24 cellular contexts compared by ENCODE assay signal in genomic region chr1:12574757-12575139, GRCh38.
"Had no signal": no experiment of that assay in that cellular context is flagged by ENCODE, and none has a peak within 500 bp of the region (broad histone marks: within the 10 kb centered on the region; RNA-seq: fewer than 3 reads in every experiment).

No MANE protein-coding gene starts in this region.

- H3K36me3 Mint-ChIP-seq: naive B cell had no signal

- H3K4me1 Mint-ChIP-seq: activated T-helper 17 cell treated with anti-CD3 and anti-CD28 coated beads, Interleukin-2, amount 50 U/mL, for 72 hours; central memory CD8-positive, alpha-beta T cell; naive B cell had no signal

- H3K27ac ChIP-seq: hepatocyte, pancreas, prostate gland, spleen, testis, transverse colon had no signal

- ATAC-seq: activated T-helper 17 cell treated with anti-CD3 and anti-CD28 coated beads, Interleukin-2, amount 50 U/mL, for 72 hours; gastroesophageal sphincter; pancreas had no signal

- DNase-seq: activated CD4-positive, alpha-beta T cell treated with anti-CD3 and anti-CD28 coated beads for 4 hours; activated CD4-positive, alpha-beta T cell treated with anti-CD3 and anti-CD28 coated beads, Interleukin-2, amount 50 U/mL, for 48 hours; activated CD8-positive, alpha-beta memory T cell treated with anti-CD3 and anti-CD28 coated beads, Interleukin-2, amount 50 U/mL, for 48 hours; activated gamma-delta T cell treated with Interleukin-2 at 50 U/mL for 16 hours; activated naive CD4-positive, alpha-beta T cell treated with anti-CD3 and anti-CD28 coated beads, Interleukin-2, amount 50 U/mL, for 16 hours; activated T-cell treated with anti-CD3 and anti-CD28 coated beads, Interleukin-2, amount 50 U/mL, for 24 hours; dermis blood vessel endothelial cell; effector CD4-positive, alpha-beta T cell; islet precursor cell; naive B cell; nephron progenitor cell; spleen; stimulated activated CD4-positive, alpha-beta T cell treated with anti-CD3 and anti-CD28 coated beads, Interleukin-2, amount 100 ng/mL, for 48 hours; stimulated activated naive CD4-positive, alpha-beta T cell treated with Interleukin-2 at 50 U/mL for 16 hours; T-helper 1 cell; testis; transverse colon had no signal

- H3K4me3 ChIP-seq: gastroesophageal sphincter, hepatocyte, pancreas, prostate gland, spleen, testis, transverse colon had no signal

- H3K27me3 ChIP-seq: gastroesophageal sphincter, hepatocyte, pancreas, spleen, testis, transverse colon had no signal

- H3K4me3 Mint-ChIP-seq: activated T-cell treated with anti-CD3 and anti-CD28 coated beads, Interleukin-2, amount 50 U/mL, for 24 hours; activated T-helper 17 cell treated with anti-CD3 and anti-CD28 coated beads, Interleukin-2, amount 50 U/mL, for 72 hours; central memory CD8-positive, alpha-beta T cell; naive B cell; nephron progenitor cell; T-helper 2 cell treated with Interferon-gamma antibody and Interleukin-4, amounts not matched to agents 5 μg/mL and 100 μg/mL, for 36 hours had no signal

- H2AFZ ChIP-seq: hepatocyte had no signal

- H3K9me3 Mint-ChIP-seq: activated T-cell treated with anti-CD3 and anti-CD28 coated beads, Interleukin-2, amount 50 U/mL, for 24 hours; activated T-helper 17 cell treated with anti-CD3 and anti-CD28 coated beads, Interleukin-2, amount 50 U/mL, for 72 hours; central memory CD8-positive, alpha-beta T cell; T-helper 2 cell treated with Interferon-gamma antibody and Interleukin-4, amounts not matched to agents 5 μg/mL and 100 μg/mL, for 36 hours had no signal

- H3K4me2 ChIP-seq: hepatocyte had no signal

- H3K9me3 ChIP-seq: gastroesophageal sphincter, pancreas, prostate gland, spleen, testis, transverse colon had no signal

- H3K27me3 Mint-ChIP-seq: activated T-cell treated with anti-CD3 and anti-CD28 coated beads, Interleukin-2, amount 50 U/mL, for 24 hours; activated T-helper 17 cell treated with anti-CD3 and anti-CD28 coated beads, Interleukin-2, amount 50 U/mL, for 72 hours; central memory CD8-positive, alpha-beta T cell; naive B cell had no signal

- H3K4me1 ChIP-seq: pancreas, prostate gland, spleen, testis, transverse colon had no signal

- H3K27ac Mint-ChIP-seq: activated T-cell treated with anti-CD3 and anti-CD28 coated beads, Interleukin-2, amount 50 U/mL, for 24 hours; activated T-helper 17 cell treated with anti-CD3 and anti-CD28 coated beads, Interleukin-2, amount 50 U/mL, for 72 hours; nephron progenitor cell; T-helper 2 cell treated with Interferon-gamma antibody and Interleukin-4, amounts not matched to agents 5 μg/mL and 100 μg/mL, for 36 hours had no signal
